8 cellular contexts compared by ENCODE assay signal in the genomic region with DNA sequence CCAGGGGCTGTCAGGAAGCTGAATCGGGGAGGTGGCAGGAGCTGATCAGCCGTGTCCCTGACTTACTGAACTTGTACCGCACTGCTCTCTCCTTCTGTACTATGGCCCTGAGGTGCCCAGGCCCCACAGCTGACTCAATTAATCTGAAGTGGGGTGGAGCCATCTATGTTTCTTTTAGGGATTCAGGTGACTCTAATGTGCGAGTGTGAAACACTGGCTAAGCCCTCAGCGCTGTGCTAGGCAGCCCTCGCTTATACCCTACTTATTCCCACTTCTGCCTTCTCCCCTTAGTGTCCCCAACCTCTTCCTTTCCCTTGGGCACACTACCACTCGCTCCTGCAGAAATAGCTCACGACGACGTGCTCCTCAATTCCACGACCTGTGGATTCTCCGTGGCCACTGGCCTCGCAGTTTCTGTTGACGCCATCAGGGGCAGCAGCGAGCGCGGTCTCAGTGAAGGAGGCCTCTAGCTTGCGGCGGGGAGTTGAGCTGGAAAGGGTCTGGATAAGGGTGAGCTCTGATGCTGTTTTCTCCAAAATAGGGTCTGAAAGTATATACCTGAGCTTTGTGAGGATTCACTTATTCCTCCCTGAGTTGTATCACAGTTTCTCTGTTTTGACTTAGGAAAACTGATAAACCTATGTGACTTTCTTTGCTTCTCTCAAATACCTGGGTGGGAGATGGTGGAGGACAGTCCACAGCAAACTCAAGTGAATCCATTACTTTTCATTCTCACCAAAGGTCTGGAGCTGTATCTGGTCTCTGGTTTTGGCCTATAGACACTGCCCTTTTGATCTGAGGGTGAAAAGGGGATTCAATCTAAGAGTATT.
DNase-seq lines count a peak whose midpoint lies in the region; ATAC-seq and TF ChIP-seq lines count a peak whose summit lies in the region.

No MANE protein-coding gene starts in this region.

- BruUV-seq in PC-9 (replicated peaks; lab: Mats Ljungman, UMichigan): no TSS peak

- intact Hi-C loops in PC-9 (cut with micrococcal nuclease; ENCODE audit: unreplicated experiment): no loop called here

- CTCF ChIA-PET in PC-9 (lab: Charles Lee): no interaction called here

- TF ChIP-seq CTCF in PC-9 (conservative IDR thresholded peaks at IDR 0.05): peak; percentile 69

- no peak overlapping the region for H2AFZ ChIP-seq in PC-9

- peak; percentile 54 for ATAC-seq in GM18498 (IDR thresholded peaks at IDR 0.05; ENCODE audit: unreplicated experiment)

- H3F3A ChIP-seq in PC-9 (ENCODE audit: insufficient read depth, low read depth): no peaks in the 10 kb centered on the region

- POLR2A ChIA-PET in PC-9 (lab: Charles Lee; ENCODE audit: unreplicated experiment): no interaction called here

- no peak overlapping the region for H3K4me3 ChIP-seq in PC-9
- H3K4me3 ChIP-seq in adipocyte (ENCODE audit: low read length): no peak overlapping the region
- H3K4me3 ChIP-seq in iPS-15b (ENCODE audit: low read depth, low read length): peak overlapping the region; percentile 51

- no peaks in the 10 kb centered on the region for H3K9me3 ChIP-seq in PC-9 (ENCODE audit: insufficient read depth, low read depth)
- H3K9me3 ChIP-seq in adipocyte (ENCODE audit: control insufficient read depth, low read length): no peaks in the 10 kb centered on the region
- no peaks in the 10 kb centered on the region for H3K9me3 ChIP-seq in iPS-15b (ENCODE audit: control insufficient read depth, insufficient read depth, low read length)

- DNase-seq in PC-9 (no peak), adipocyte (ENCODE audit: low read depth) (peak; percentile 2), RKO (ENCODE audit: low spot score) (no peak), kidney glomerular epithelial cell (lab: John Stamatoyannopoulos, UW) (no peak), SKM-1 (lab: John Stamatoyannopoulos, UW; ENCODE audit: unreplicated experiment) (no peak)
- peak; percentile 19 for DNase-seq in stimulated activated CD4-positive, alpha-beta T cell treated with anti-CD3 and anti-CD28 coated beads, Interleukin-2, amount 100 ng/mL, for 4 hours (ENCODE audit: low read depth)

- H3K9me2 ChIP-seq in PC-9 (ENCODE audit: insufficient read depth): no peaks in the 10 kb centered on the region

- H4K20me1 ChIP-seq in PC-9 (ENCODE audit: insufficient read depth): no peaks in the 10 kb centered on the region

- no peaks in the 10 kb centered on the region for H3K79me2 ChIP-seq in PC-9 (ENCODE audit: low read depth)

- H3K36me3 ChIP-seq in PC-9 (ENCODE audit: low read depth): no peaks in the 10 kb centered on the region
- H3K36me3 ChIP-seq in adipocyte (ENCODE audit: control insufficient read depth, insufficient read depth, low read length, severe bottlenecking): no peaks in the 10 kb centered on the region
- no peaks in the 10 kb centered on the region for H3K36me3 ChIP-seq in iPS-15b (ENCODE audit: control insufficient read depth, insufficient read depth, low read length)

- no peak overlapping the region for H3K4me2 ChIP-seq in PC-9

- H3K4me1 ChIP-seq in PC-9 (replicated peaks; ENCODE audit: insufficient read depth) (0 out of 2 replicates have a peak, but pooled peaks cover 6% of the 10 kb centered on the region), adipocyte (ENCODE audit: control insufficient read depth, insufficient read depth, low read length) (peaks cover 18% of the 10 kb centered on the region), iPS-15b (ENCODE audit: control insufficient read depth, insufficient read depth, low read length) (peaks cover 4% of the 10 kb centered on the region)

- no peak overlapping the region for H3K27ac ChIP-seq in PC-9

- H3K27me3 ChIP-seq in PC-9 (ENCODE audit: insufficient read depth, low read depth) (no peaks in the 10 kb centered on the region), adipocyte (replicated peaks; ENCODE audit: control insufficient read depth, insufficient read depth, low read length) (no peaks in the 10 kb centered on the region), iPS-15b (ENCODE audit: control insufficient read depth, insufficient read depth, low read length) (no peaks in the 10 kb centered on the region)

- H3K9ac ChIP-seq in adipocyte (ENCODE audit: low read length) (no peak overlapping the region), iPS-15b (ENCODE audit: low read depth, low read length) (peak overlapping the region; percentile 41)

Comparison
In these comparisons a context has a peak if more than half of its experiments do, and no peak if none do; other contexts are left out.
1. DNase-seq: peak in adipocyte (single experiment) and stimulated activated CD4-positive, alpha-beta T cell treated with anti-CD3 and anti-CD28 coated beads, Interleukin-2, amount 100 ng/mL, for 4 hours (single experiment); none in PC-9 (0 of 2), RKO (single experiment), kidney glomerular epithelial cell (single experiment) and SKM-1 (single experiment).